14 cellular contexts compared by ENCODE assay signal in the genomic region with DNA sequence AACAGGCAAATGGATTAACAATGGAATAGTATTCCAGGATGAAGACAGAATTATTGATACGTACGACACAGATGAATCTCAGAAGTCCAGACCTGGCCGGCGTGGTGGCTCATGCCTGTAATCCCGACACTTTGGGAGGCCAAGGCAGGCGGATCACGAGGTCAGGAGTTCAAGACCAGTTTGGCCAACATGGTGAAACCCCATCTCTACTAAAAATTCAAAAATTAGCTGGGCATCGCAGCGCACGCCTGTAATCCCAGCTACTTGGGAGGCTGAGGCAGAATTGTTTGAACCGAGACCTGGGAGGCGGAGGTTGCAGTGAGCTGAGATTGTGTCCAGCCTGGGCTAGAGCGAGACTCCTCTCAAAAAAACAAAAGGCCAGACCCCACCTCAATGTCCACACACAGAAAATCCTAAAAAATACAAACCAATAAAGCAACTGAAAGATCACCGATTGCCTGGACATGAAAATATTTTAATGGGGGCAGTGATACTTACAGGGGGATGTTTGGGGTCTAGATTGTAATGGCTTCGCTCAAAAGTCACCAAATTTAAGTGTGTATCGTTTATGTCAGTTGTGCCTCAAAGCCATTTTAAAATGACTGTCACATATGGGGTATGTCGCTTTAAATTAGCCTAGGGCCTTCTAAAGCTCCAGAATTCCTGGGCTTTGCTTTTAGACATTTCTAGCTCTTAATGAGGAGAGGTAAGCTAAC. TPM values are rescaled to one million over a fixed set of nuclear protein-coding genes. Genes with fewer than 3 reads are reported as not detected.
A peak's percentile ranks its signal among the peaks of the same experiment; 100 is the strongest.
DNase-seq lines count a peak whose midpoint lies in the region; ATAC-seq and TF ChIP-seq lines count a peak whose summit lies in the region.
"Had no signal": no experiment of that assay in that cellular context is flagged by ENCODE, and none has a peak within 500 bp of the region (broad histone marks: within the 10 kb centered on the region; RNA-seq: fewer than 3 reads in every experiment).

No MANE protein-coding gene starts in this region.

- no peak overlapping the region for H3K4me3 ChIP-seq in GM23338
- H3K4me3 ChIP-seq in osteoblast (ENCODE audit: insufficient read depth, low read length) = no peak overlapping the region
- no peak overlapping the region for H3K4me3 ChIP-seq in thyroid gland (replicated peaks in 1 of 3)
- H3K4me3 ChIP-seq in WERI-Rb-1 (ENCODE audit: low read depth, low read length) = no peak overlapping the region
- H3K4me3 ChIP-seq: dorsolateral prefrontal cortex, neural progenitor cell had no signal

- H3K36me3 ChIP-seq in GM23338 (ENCODE audit: insufficient read depth) = peaks cover 44% of the 10 kb centered on the region
- H3K36me3 ChIP-seq in osteoblast (ENCODE audit: insufficient read depth, low read length) = peaks cover 48% of the 10 kb centered on the region
- H3K36me3 ChIP-seq in thyroid gland = peaks cover 38 to 42% of the 10 kb centered on the region in 2 donors
- H3K36me3 ChIP-seq in WERI-Rb-1 = peaks cover 60% of the 10 kb centered on the region

- H3K36me3 Mint-ChIP-seq in activated naive CD4-positive, alpha-beta T cell treated with anti-CD3 and anti-CD28 coated beads for 36 hours (ENCODE audit: low read depth) = peaks cover 56% of the 10 kb centered on the region
- H3K36me3 Mint-ChIP-seq in GM23338 (ENCODE audit: low read depth) = peaks cover 75% of the 10 kb centered on the region
- peaks cover 90% of the 10 kb centered on the region for H3K36me3 Mint-ChIP-seq in activated T-helper 17 cell treated with anti-CD3 and anti-CD28 coated beads, Interleukin-2, amount 50 U/mL, for 72 hours (ENCODE audit: low read depth)

- no peaks in the 10 kb centered on the region for H3K27me3 ChIP-seq in GM23338 (ENCODE audit: insufficient read depth)
- no peaks in the 10 kb centered on the region for H3K27me3 ChIP-seq in osteoblast (ENCODE audit: insufficient read depth, low read length)
- no peaks in the 10 kb centered on the region for H3K27me3 ChIP-seq in thyroid gland
- no peaks in the 10 kb centered on the region for H3K27me3 ChIP-seq in WERI-Rb-1 (ENCODE audit: insufficient read depth, low read depth, severe bottlenecking)
- H3K27me3 ChIP-seq: dorsolateral prefrontal cortex, neural progenitor cell had no signal

- H3K4me2 ChIP-seq in GM23338 = no peak overlapping the region
- H3K4me2 ChIP-seq in osteoblast (ENCODE audit: insufficient read depth, low read length) = no peak overlapping the region
- H3K4me2 ChIP-seq: neural progenitor cell had no signal

- H3K4me1 ChIP-seq in GM23338 (ENCODE audit: insufficient read depth) (peaks cover 11% of the 10 kb centered on the region; the same call in 1 of the 2 replicates), osteoblast (ENCODE audit: insufficient read depth, low read length) (peaks cover 13% of the 10 kb centered on the region), thyroid gland (peaks cover 9 to 14% of the 10 kb centered on the region in 2 donors)

- WGBS in thyroid gland, 2 donors = 94 to 96% methylated on average over 17 of the region's 17 CpGs

- intact Hi-C loops in activated naive CD4-positive, alpha-beta T cell treated with anti-CD3 and anti-CD28 coated beads for 36 hours (cut with micrococcal nuclease) = loop anchor here (10.0 kb wide), 1 partner anchor 610 kb away; a partner anchor contains a TSS
- intact Hi-C loops in thyroid gland (cut with DNase I) = no loop called here

- TF ChIP-seq POLR2A in thyroid gland (IDR thresholded peaks at IDR 0.05) = no peak

- H4K20me1 ChIP-seq in GM23338 (replicated peaks; ENCODE audit: insufficient read depth) = peaks cover 28% of the 10 kb centered on the region
- H4K20me1 ChIP-seq in osteoblast (ENCODE audit: insufficient read depth, low read length) = peaks cover 3% of the 10 kb centered on the region

- H3K4me1 Mint-ChIP-seq in activated naive CD4-positive, alpha-beta T cell treated with anti-CD3 and anti-CD28 coated beads for 36 hours (ENCODE audit: low read depth) = peaks cover 33% of the 10 kb centered on the region
- no peaks in the 10 kb centered on the region; the same call in 1 of the 3 replicates for H3K4me1 Mint-ChIP-seq in GM23338
- peaks cover 13% of the 10 kb centered on the region for H3K4me1 Mint-ChIP-seq in activated T-helper 17 cell treated with anti-CD3 and anti-CD28 coated beads, Interleukin-2, amount 50 U/mL, for 72 hours

- H3K27ac ChIP-seq in GM23338 (ENCODE audit: low read depth) = peak overlapping the region; percentile 87
- no peak overlapping the region for H3K27ac ChIP-seq in osteoblast (ENCODE audit: low read depth, low read length)
- no peak overlapping the region for H3K27ac ChIP-seq in thyroid gland
- H3K27ac ChIP-seq in WERI-Rb-1 = no peak overlapping the region
- H3K27ac ChIP-seq: dorsolateral prefrontal cortex, neural progenitor cell had no signal

- CTCF ChIA-PET in activated naive CD4-positive, alpha-beta T cell treated with anti-CD3 and anti-CD28 coated beads for 36 hours (lab: Charles Lee) = interaction anchor here (0.6 to 0.7 kb wide), 2 partner anchors 56 to 334 kb away, joined by 3 read pairs; no protein-coding TSS in a partner anchor

- H3K9me3 Mint-ChIP-seq in activated naive CD4-positive, alpha-beta T cell treated with anti-CD3 and anti-CD28 coated beads for 36 hours = no peaks in the 10 kb centered on the region
- H3K9me3 Mint-ChIP-seq in GM23338 = peaks cover 3% of the 10 kb centered on the region; the same call in 1 of the 3 replicates
- H3K9me3 Mint-ChIP-seq in activated T-helper 17 cell treated with anti-CD3 and anti-CD28 coated beads, Interleukin-2, amount 50 U/mL, for 72 hours = no peaks in the 10 kb centered on the region
- H3K9me3 Mint-ChIP-seq: neural progenitor cell had no signal

- peaks cover 60% of the 10 kb centered on the region for H3F3A ChIP-seq in GM23338 (replicated peaks; ENCODE audit: low read depth)

- H3K4me3 Mint-ChIP-seq in activated naive CD4-positive, alpha-beta T cell treated with anti-CD3 and anti-CD28 coated beads for 36 hours = no peak overlapping the region
- no peak overlapping the region for H3K4me3 Mint-ChIP-seq in GM23338
- H3K4me3 Mint-ChIP-seq in activated T-helper 17 cell treated with anti-CD3 and anti-CD28 coated beads, Interleukin-2, amount 50 U/mL, for 72 hours = peak overlapping the region; percentile 28

- TF ChIP-seq CTCF in GM23338 (conservative IDR thresholded peaks at IDR 0.05; ENCODE audit: low read depth in 2 of 2) (no peak), osteoblast (IDR thresholded peaks at IDR 0.05; ENCODE audit: extremely low read depth, low read depth, low read length) (no peak), thyroid gland (IDR thresholded peaks at IDR 0.05) (no peak), WERI-Rb-1 (IDR thresholded peaks at IDR 0.05; ENCODE audit: low read depth, low read length) (no peak)

- DNase-seq in activated naive CD4-positive, alpha-beta T cell treated with anti-CD3 and anti-CD28 coated beads for 36 hours = no peak
- no peak for DNase-seq in activated naive CD4-positive, alpha-beta T cell (lab: John Stamatoyannopoulos, UW)
- DNase-seq in GM23338 (ENCODE audit: low spot score) (no peak), osteoblast (ENCODE audit: insufficient read length, low spot score, missing footprints) (peak; percentile 51), thyroid gland (no peak), WERI-Rb-1 (no peak), SHP77 treated with DMSO at 0.1 percent for 48 hours (lab: John Stamatoyannopoulos, UW) (no peak)
- DNase-seq: COR-L47, dorsolateral prefrontal cortex, NCI-H2107, NCI-H526 treated with DMSO at 0.1 percent for 48 hours, retina had no signal

- H3K27me3 Mint-ChIP-seq in activated naive CD4-positive, alpha-beta T cell treated with anti-CD3 and anti-CD28 coated beads for 36 hours (ENCODE audit: low read depth) = no peaks in the 10 kb centered on the region
- H3K27me3 Mint-ChIP-seq in GM23338 (ENCODE audit: insufficient read depth, low read depth, poor library complexity) = peaks cover 6% of the 10 kb centered on the region
- H3K27me3 Mint-ChIP-seq in activated T-helper 17 cell treated with anti-CD3 and anti-CD28 coated beads, Interleukin-2, amount 50 U/mL, for 72 hours = no peaks in the 10 kb centered on the region

- no peaks in the 10 kb centered on the region for H3K9me2 ChIP-seq in GM23338 (ENCODE audit: insufficient read depth)

- H3K79me2 ChIP-seq in GM23338 (replicated peaks; ENCODE audit: insufficient read depth) (peaks cover 34% of the 10 kb centered on the region), osteoblast (ENCODE audit: insufficient read depth, low read length) (peaks cover 36% of the 10 kb centered on the region)

- no peak overlapping the region for H2AFZ ChIP-seq in GM23338
- H2AFZ ChIP-seq in osteoblast (ENCODE audit: low read length) = no peak overlapping the region
- H2AFZ ChIP-seq: neural progenitor cell had no signal

- H3K9me3 ChIP-seq in osteoblast (ENCODE audit: low read depth, low read length) = no peaks in the 10 kb centered on the region
- no peaks in the 10 kb centered on the region for H3K9me3 ChIP-seq in thyroid gland
- no peaks in the 10 kb centered on the region for H3K9me3 ChIP-seq in WERI-Rb-1 (ENCODE audit: severe bottlenecking)

- peak overlapping the region; percentile 31 for H3K27ac Mint-ChIP-seq in activated naive CD4-positive, alpha-beta T cell treated with anti-CD3 and anti-CD28 coated beads for 36 hours
- H3K27ac Mint-ChIP-seq in GM23338 = 0 out of 2 replicates have a peak overlapping the region, but pooled peaks have one; percentile 19
- H3K27ac Mint-ChIP-seq in activated T-helper 17 cell treated with anti-CD3 and anti-CD28 coated beads, Interleukin-2, amount 50 U/mL, for 72 hours = peak overlapping the region; percentile 33
- H3K27ac Mint-ChIP-seq: neural progenitor cell had no signal

- no peak for ATAC-seq in GM23338
- ATAC-seq in activated T-helper 17 cell treated with anti-CD3 and anti-CD28 coated beads, Interleukin-2, amount 50 U/mL, for 72 hours (replicated peaks) = no peak

RNA-seq across cellular contexts. Expression of a gene that starts 3.8 kb away (rescaled TPM):
- total RNA-seq in activated naive CD4-positive, alpha-beta T cell treated with anti-CD3 and anti-CD28 coated beads for 36 hours = 1,000 to 10,000 TPM; 2,183 to 2,206 TPM
- total RNA-seq in GM23338 (2014; rRNA removed; shearing (Covaris generic)) = 1,462 and 1,965 TPM in 2 replicates
- 3,622 and 3,632 TPM in 2 replicates for polyA plus RNA-seq in GM23338 (2016; fragmentation: Nextera tagmentation; extraction: Ambion mirVana)
- 1,000 to 10,000 TPM; 1,597 to 2,232 TPM for total RNA-seq in activated T-helper 17 cell treated with anti-CD3 and anti-CD28 coated beads, Interleukin-2, amount 50 U/mL, for 72 hours
- 1,078 and 1,259 TPM in 2 replicates for total RNA-seq in osteoblast
- total RNA-seq in thyroid gland = 1,000 to 10,000 TPM in 3 of 4 donors, 100 to 1,000 TPM in 1; 852 to 1,992 (median 1,622) TPM

RNA-seq across cellular contexts. Expression of a gene that starts 4.2 kb away (rescaled TPM):
- total RNA-seq in activated naive CD4-positive, alpha-beta T cell treated with anti-CD3 and anti-CD28 coated beads for 36 hours = 10 to 100 TPM; 66.4 to 69.9 TPM
- 79.9 and 97.2 TPM in 2 replicates for total RNA-seq in GM23338 (2014; rRNA removed; shearing (Covaris generic))
- 118 and 142 TPM in 2 replicates for polyA plus RNA-seq in GM23338 (2016; fragmentation: Nextera tagmentation; extraction: Ambion mirVana)
- total RNA-seq in activated T-helper 17 cell treated with anti-CD3 and anti-CD28 coated beads, Interleukin-2, amount 50 U/mL, for 72 hours = 10 to 100 TPM; 75.2 to 77.6 TPM
- total RNA-seq in osteoblast (42.3 and 48.0 TPM in 2 replicates), thyroid gland (10 to 100 TPM; 42.1 to 70.0 (median 53.2) TPM)

RNA-seq across cellular contexts. Expression of a gene that starts 16.3 kb away (rescaled TPM):
- total RNA-seq in activated naive CD4-positive, alpha-beta T cell treated with anti-CD3 and anti-CD28 coated beads for 36 hours = 10 to 100 TPM; 28.3 to 30.3 TPM
- 50.2 and 56.4 TPM in 2 replicates for total RNA-seq in GM23338 (2014; rRNA removed; shearing (Covaris generic))
- 20.0 and 23.4 TPM in 2 replicates for polyA plus RNA-seq in GM23338 (2016; fragmentation: Nextera tagmentation; extraction: Ambion mirVana)
- total RNA-seq in activated T-helper 17 cell treated with anti-CD3 and anti-CD28 coated beads, Interleukin-2, amount 50 U/mL, for 72 hours = 10 to 100 TPM; 28.1 to 36.8 TPM
- total RNA-seq in osteoblast (13.0 and 14.8 TPM in 2 replicates), thyroid gland (10 to 100 TPM; 12.4 to 30.2 (median 16.5) TPM)

RNA-seq across cellular contexts. Expression of a gene that starts 16.4 kb away (rescaled TPM):
- 10 to 100 TPM; 17.4 to 18.0 TPM for total RNA-seq in activated naive CD4-positive, alpha-beta T cell treated with anti-CD3 and anti-CD28 coated beads for 36 hours
- total RNA-seq in GM23338 (2014; rRNA removed; shearing (Covaris generic)) = 34.3 and 34.5 TPM in 2 replicates
- 31.7 and 33.4 TPM in 2 replicates for polyA plus RNA-seq in GM23338 (2016; fragmentation: Nextera tagmentation; extraction: Ambion mirVana)
- total RNA-seq in activated T-helper 17 cell treated with anti-CD3 and anti-CD28 coated beads, Interleukin-2, amount 50 U/mL, for 72 hours = 10 to 100 TPM; 38.9 to 44.8 TPM
- total RNA-seq in osteoblast (37.6 and 37.7 TPM in 2 replicates), thyroid gland (100 to 1,000 TPM in 1 of 4 donors, 10 to 100 TPM in 3; 45.2 to 128 (median 56.4) TPM)

RNA-seq across cellular contexts. Expression of a gene that starts 42.6 kb away (rescaled TPM):
- 100 to 1,000 TPM; 108 to 116 TPM for total RNA-seq in activated naive CD4-positive, alpha-beta T cell treated with anti-CD3 and anti-CD28 coated beads for 36 hours
- 221 and 229 TPM in 2 replicates for total RNA-seq in GM23338 (2014; rRNA removed; shearing (Covaris generic))
- polyA plus RNA-seq in GM23338 (2016; fragmentation: Nextera tagmentation; extraction: Ambion mirVana) = 48.2 and 51.6 TPM in 2 replicates
- 100 to 1,000 TPM in 1 of 2 donors, 10 to 100 TPM in 1; 67.7 to 117 TPM for total RNA-seq in activated T-helper 17 cell treated with anti-CD3 and anti-CD28 coated beads, Interleukin-2, amount 50 U/mL, for 72 hours
- total RNA-seq in osteoblast (94.9 and 117 TPM in 2 replicates), thyroid gland (100 to 1,000 TPM; 145 to 369 (median 320) TPM)
